ENCODE assay signal across 27 cellular contexts in the genomic region with DNA sequence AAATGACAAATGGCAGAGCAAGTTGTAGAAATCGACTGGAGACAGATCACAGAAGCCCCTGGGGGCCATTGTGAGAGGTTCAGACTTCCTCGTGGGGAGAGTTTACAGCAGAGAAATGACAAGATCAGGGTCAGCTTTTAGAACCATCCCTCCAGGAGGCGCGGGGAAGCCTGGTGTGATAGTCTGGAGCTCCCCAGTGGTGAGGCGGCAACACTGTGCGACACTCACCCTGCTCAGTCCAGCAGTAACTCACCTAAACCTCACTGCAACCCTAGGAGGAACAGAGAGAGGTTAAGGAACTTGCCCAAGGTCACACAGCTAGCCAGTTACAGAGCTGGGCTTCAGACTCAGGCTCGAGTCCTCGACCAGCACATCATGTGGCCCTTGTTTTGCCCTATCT.
"Had no signal": no experiment of that assay in that cellular context is flagged by ENCODE, and none has a peak within 500 bp of the region (broad histone marks: within the 10 kb centered on the region; RNA-seq: fewer than 3 reads in every experiment).

No MANE protein-coding gene starts in this region.

- H3K27me3 ChIP-seq: right atrium auricular region, testis had no signal

- H3K4me3 ChIP-seq: coronary artery, esophagus squamous epithelium, neural progenitor cell, right atrium auricular region, sigmoid colon, testis, tibial artery had no signal

- H3K27ac ChIP-seq: coronary artery, esophagus squamous epithelium, neural progenitor cell, parathyroid adenoma, right atrium auricular region, sigmoid colon, testis, tibial artery had no signal

- H3K27me3 Mint-ChIP-seq: stimulated activated memory B cell treated with anti-CD40 and anti-IgM and Interleukin-4, amounts not matched to agents 10 μg/mL and 1 μg/mL and 100 μg/mL, for 72 hours had no signal

- DNase-seq: dermis blood vessel endothelial cell; effector memory CD4-positive, alpha-beta T cell; erythroblast; esophagus squamous epithelium; foreskin melanocyte; glutamatergic neuron; hypothalamus; kidney; mesenchymal stem cell; midbrain; naive thymus-derived CD4-positive, alpha-beta T cell; sigmoid colon; stimulated activated CD4-positive, alpha-beta T cell treated with anti-CD3 and anti-CD28 coated beads, Interleukin-2, amount 100 ng/mL, for 24 hours; stimulated activated CD4-positive, alpha-beta T cell treated with anti-CD3 and anti-CD28 coated beads, Interleukin-4, amount 100 ng/mL, for 24 hours; stimulated activated naive CD8-positive, alpha-beta T cell treated with anti-CD3 and anti-CD28 coated beads, Interleukin-15, Interleukin-2, amounts not matched to agents 100 U/mL and 50 U/mL, for 24 hours; substantia nigra; testis; tibial artery had no signal

- H3K9ac ChIP-seq: neural progenitor cell, parathyroid adenoma had no signal

- H3K4me2 ChIP-seq: neural progenitor cell had no signal

- H3K4me3 Mint-ChIP-seq: naive thymus-derived CD4-positive, alpha-beta T cell; stimulated activated memory B cell treated with anti-CD40 and anti-IgM and Interleukin-4, amounts not matched to agents 10 μg/mL and 1 μg/mL and 100 μg/mL, for 72 hours; type B pancreatic cell had no signal

- H3K36me3 ChIP-seq: esophagus squamous epithelium, neural progenitor cell, right atrium auricular region, sigmoid colon, tibial artery had no signal

- ATAC-seq: left lobe of liver; naive thymus-derived CD4-positive, alpha-beta T cell; stimulated activated memory B cell treated with anti-CD40 and anti-IgM and Interleukin-4, amounts not matched to agents 10 μg/mL and 1 μg/mL and 100 μg/mL, for 72 hours; stimulated activated naive CD8-positive, alpha-beta T cell treated with anti-CD3 and anti-CD28 coated beads, Interleukin-15, Interleukin-2, amounts not matched to agents 100 U/mL and 50 U/mL, for 24 hours had no signal

- H3K27ac Mint-ChIP-seq: naive thymus-derived CD4-positive, alpha-beta T cell; nephron; neural progenitor cell; progenitor cell of endocrine pancreas; stimulated activated memory B cell treated with anti-CD40 and anti-IgM and Interleukin-4, amounts not matched to agents 10 μg/mL and 1 μg/mL and 100 μg/mL, for 72 hours; type B pancreatic cell had no signal

- H3K4me1 ChIP-seq: sigmoid colon, testis had no signal

- H3K9me3 ChIP-seq: esophagus squamous epithelium, right atrium auricular region, sigmoid colon, testis, tibial artery had no signal

- H3K4me1 Mint-ChIP-seq: naive thymus-derived CD4-positive, alpha-beta T cell; stimulated activated memory B cell treated with anti-CD40 and anti-IgM and Interleukin-4, amounts not matched to agents 10 μg/mL and 1 μg/mL and 100 μg/mL, for 72 hours had no signal

- H2AFZ ChIP-seq: neural progenitor cell, parathyroid adenoma had no signal

- H3K36me3 Mint-ChIP-seq: naive thymus-derived CD4-positive, alpha-beta T cell; neural progenitor cell; stimulated activated memory B cell treated with anti-CD40 and anti-IgM and Interleukin-4, amounts not matched to agents 10 μg/mL and 1 μg/mL and 100 μg/mL, for 72 hours; type B pancreatic cell had no signal

- H3K79me2 ChIP-seq: parathyroid adenoma had no signal
